ENCODE assay signal across 8 cellular contexts in the genomic region with DNA sequence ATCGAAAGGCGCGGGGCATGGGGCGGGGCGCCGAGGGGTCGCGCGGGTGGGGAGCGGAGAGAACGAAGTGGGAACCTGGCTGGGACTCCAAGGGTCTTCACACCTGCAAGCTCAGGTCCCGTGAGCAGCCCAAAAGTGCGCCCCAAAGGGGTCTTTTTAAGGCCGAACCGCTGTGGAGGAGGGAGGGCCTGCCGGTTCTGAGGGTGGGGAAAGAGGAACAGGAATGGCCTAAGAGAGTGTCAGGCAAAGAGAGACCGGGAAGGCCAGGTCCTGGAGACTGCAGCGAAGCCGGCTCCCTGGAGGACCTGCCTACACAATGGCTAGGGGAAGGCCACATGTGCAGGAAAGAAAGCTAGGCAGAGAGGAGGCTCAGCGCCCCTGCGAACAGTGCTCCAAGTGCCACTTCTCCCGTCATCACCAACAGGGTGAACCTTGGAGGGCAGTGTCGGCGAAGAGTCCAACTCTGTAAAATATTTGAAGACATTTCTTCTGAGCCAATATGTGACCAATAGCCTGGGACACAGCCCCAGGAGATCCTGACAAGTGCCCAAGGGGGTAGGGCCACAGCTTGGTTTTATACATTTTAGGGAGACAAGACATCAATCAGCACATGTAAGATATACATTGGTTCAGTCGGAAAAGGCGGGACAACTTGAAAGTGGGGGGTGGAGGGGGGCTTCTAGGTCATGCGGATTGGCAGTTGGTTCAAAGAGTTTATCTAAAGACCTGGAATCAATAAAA. TPM values are rescaled to one million over a fixed set of nuclear protein-coding genes. Genes with fewer than 3 reads are reported as not detected.
DNase-seq lines count a peak whose midpoint lies in the region; ATAC-seq, FAIRE-seq and TF ChIP-seq lines count a peak whose summit lies in the region.

No MANE protein-coding gene starts in this region.

- peak overlapping the region; percentile 79 for H3K27ac Mint-ChIP-seq in CD4-positive, alpha-beta T cell
- peak overlapping the region in 5 of 6 donors; percentile 74 to 84 (median 80) for H3K27ac Mint-ChIP-seq in immature natural killer cell
- peak overlapping the region; percentile 56 for H3K27ac Mint-ChIP-seq in stimulated activated effector memory CD8-positive, alpha-beta T cell treated with anti-CD3 and anti-CD28 coated beads, Interleukin-12 subunit alpha, Interleukin-12 subunit beta, amount 100 ng/mL, for 72 hours

- no peaks in the 10 kb centered on the region for H3K9me3 ChIP-seq in CD4-positive, alpha-beta T cell (ENCODE audit: control insufficient read depth, low read length)
- no peaks in the 10 kb centered on the region for H3K9me3 ChIP-seq in ascending aorta

- POLR2A ChIA-PET in CD4-positive, alpha-beta T cell (lab: Charles Lee): interaction anchor here (1.0 to 5.4 kb wide), 7 partner anchors 11 to 357 kb away, joined by 3 to 79 read pairs (median 4); partner anchors contain the start of genes CDC45, ESS2, HIRA and MRPL40

- H3K36me3 ChIP-seq in ascending aorta: peaks cover 0 to 1% of the 10 kb centered on the region in 2 donors

- no peak for DNase-seq in CD4-positive, alpha-beta T cell
- DNase-seq in HTR-8/SVneo (ENCODE audit: insufficient read length, low spot score): peak; percentile 38
- DNase-seq in ascending aorta (ENCODE audit: low spot score in 2 of 2): peak in 1 of 2 donors; percentile 70
- DNase-seq in immature natural killer cell: no peak
- no peak for DNase-seq in stimulated activated effector memory CD8-positive, alpha-beta T cell treated with anti-CD3 and anti-CD28 coated beads, Interleukin-12 subunit alpha, Interleukin-12 subunit beta, amount 100 ng/mL, for 72 hours (ENCODE audit: low spot score in 2 of 2)
- DNase-seq in foreskin melanocyte: no peak
- no peak for DNase-seq in cortex of kidney (lab: John Stamatoyannopoulos, UW)

- peaks cover 45% of the 10 kb centered on the region for H3K4me1 Mint-ChIP-seq in CD4-positive, alpha-beta T cell (ENCODE audit: low read depth)
- peaks cover 39 to 42% of the 10 kb centered on the region in 2 donors for H3K4me1 Mint-ChIP-seq in immature natural killer cell
- peaks cover 39% of the 10 kb centered on the region for H3K4me1 Mint-ChIP-seq in stimulated activated effector memory CD8-positive, alpha-beta T cell treated with anti-CD3 and anti-CD28 coated beads, Interleukin-12 subunit alpha, Interleukin-12 subunit beta, amount 100 ng/mL, for 72 hours

- H3K27ac ChIP-seq in CD4-positive, alpha-beta T cell (ENCODE audit: low read depth, low read length): no peak overlapping the region
- peak overlapping the region; percentile 63 to 68 for H3K27ac ChIP-seq in ascending aorta

- no peak for TF ChIP-seq CTCF in CD4-positive, alpha-beta T cell (IDR thresholded peaks at IDR 0.05)
- no peak for TF ChIP-seq CTCF in ascending aorta (IDR thresholded peaks at IDR 0.05)

- CTCF ChIA-PET in CD4-positive, alpha-beta T cell (lab: Charles Lee): interaction anchor here (1.5 to 2.5 kb wide), 2 partner anchors 12 to 22 kb away, joined by 3 to 19 read pairs; no protein-coding TSS in a partner anchor

- H3K4me3 ChIP-seq in ascending aorta: peak overlapping the region; percentile 86 to 97

- no peaks in the 10 kb centered on the region for H3K27me3 Mint-ChIP-seq in CD4-positive, alpha-beta T cell
- peaks cover 2 to 3% (median 3%) of the 10 kb centered on the region in 3 donors for H3K27me3 Mint-ChIP-seq in immature natural killer cell (ENCODE audit: low read depth in 3 of 3)

- peaks cover 12% of the 10 kb centered on the region for H3K36me3 Mint-ChIP-seq in CD4-positive, alpha-beta T cell (ENCODE audit: low read depth)
- no peaks in the 10 kb centered on the region for H3K36me3 Mint-ChIP-seq in immature natural killer cell
- H3K36me3 Mint-ChIP-seq in stimulated activated effector memory CD8-positive, alpha-beta T cell treated with anti-CD3 and anti-CD28 coated beads, Interleukin-12 subunit alpha, Interleukin-12 subunit beta, amount 100 ng/mL, for 72 hours: peaks cover 10% of the 10 kb centered on the region

- ATAC-seq in CD4-positive, alpha-beta T cell (ENCODE audit: poor library complexity): no peak
- no peak for ATAC-seq in stimulated activated effector memory CD8-positive, alpha-beta T cell treated with anti-CD3 and anti-CD28 coated beads, Interleukin-12 subunit alpha, Interleukin-12 subunit beta, amount 100 ng/mL, for 72 hours
- no peak for ATAC-seq in HG02840 (IDR thresholded peaks at IDR 0.05; ENCODE audit: low FRiP score, unreplicated experiment)

- H3K4me1 ChIP-seq in ascending aorta: peaks cover 16 to 25% of the 10 kb centered on the region in 2 donors

- intact Hi-C loops in CD4-positive, alpha-beta T cell (cut with DNase I, micrococcal nuclease): loop anchor here (1.0 to 5.0 kb wide), 6 partner anchors 14 to 994 kb away; partner anchors contain the start of genes CDC45 (in 1 of the 2), CLTCL1 (in 1 of the 2), ESS2 (in 1 of the 2) and RANBP1 (in 1 of the 2)
- intact Hi-C loops in ascending aorta (cut with DNase I): loop anchor here (1.0 kb wide), 2 partner anchors 21 to 55 kb away; partner anchors contain the start of genes ESS2 and SLC25A1

- no peaks in the 10 kb centered on the region for H3K27me3 ChIP-seq in CD4-positive, alpha-beta T cell (ENCODE audit: control insufficient read depth, insufficient read depth, low read length)
- H3K27me3 ChIP-seq in ascending aorta: no peaks in the 10 kb centered on the region

- no peaks in the 10 kb centered on the region for H3K9me3 Mint-ChIP-seq in CD4-positive, alpha-beta T cell
- no peaks in the 10 kb centered on the region for H3K9me3 Mint-ChIP-seq in immature natural killer cell
- no peaks in the 10 kb centered on the region for H3K9me3 Mint-ChIP-seq in stimulated activated effector memory CD8-positive, alpha-beta T cell treated with anti-CD3 and anti-CD28 coated beads, Interleukin-12 subunit alpha, Interleukin-12 subunit beta, amount 100 ng/mL, for 72 hours

- peak overlapping the region; percentile 91 for H3K4me3 Mint-ChIP-seq in CD4-positive, alpha-beta T cell
- peak overlapping the region; percentile 78 to 90 (median 88) for H3K4me3 Mint-ChIP-seq in immature natural killer cell
- H3K4me3 Mint-ChIP-seq in stimulated activated effector memory CD8-positive, alpha-beta T cell treated with anti-CD3 and anti-CD28 coated beads, Interleukin-12 subunit alpha, Interleukin-12 subunit beta, amount 100 ng/mL, for 72 hours: peak overlapping the region; percentile 82

- FAIRE-seq in HTR-8/SVneo (lab: Jason Lieb, UNC): no peak

RNA-seq across cellular contexts. Expression of gene DGCR2, which starts 0.7 kb away (rescaled TPM):
- total RNA-seq in CD4-positive, alpha-beta T cell: 10 to 100 TPM; 31.9 to 35.5 TPM
- 34.7 TPM for total RNA-seq in ascending aorta
- polyA plus RNA-seq in immature natural killer cell: 10 to 100 TPM; 19.4 to 51.7 (median 31.6) TPM

RNA-seq across cellular contexts. Expression of gene TSSK2, which starts 8.2 kb away (rescaled TPM):
- under 1 TPM in 1 of 2 experiments, not detected in 1; 0.31 TPM for total RNA-seq in CD4-positive, alpha-beta T cell
- not detected for total RNA-seq in ascending aorta
- polyA plus RNA-seq in immature natural killer cell: not detected

RNA-seq across cellular contexts. Expression of gene ESS2, which starts 21.5 kb away (rescaled TPM):
- 10 to 100 TPM; 56.1 to 58.0 TPM for total RNA-seq in CD4-positive, alpha-beta T cell
- total RNA-seq in ascending aorta: 30.5 TPM
- polyA plus RNA-seq in immature natural killer cell: 10 to 100 TPM in 1 of 3 donors, 1 to 10 TPM in 2; 1.6 to 13.2 (median 4.8) TPM

RNA-seq across cellular contexts. Expression of gene GSC2, which starts 27.2 kb away (rescaled TPM):
- total RNA-seq in CD4-positive, alpha-beta T cell: not detected
- not detected for total RNA-seq in ascending aorta
- polyA plus RNA-seq in immature natural killer cell: not detected

RNA-seq across cellular contexts. Expression of gene SLC25A1, which starts 55.6 kb away (rescaled TPM):
- 10 to 100 TPM; 17.6 to 18.0 TPM for total RNA-seq in CD4-positive, alpha-beta T cell
- 89.3 TPM for total RNA-seq in ascending aorta
- 10 to 100 TPM; 53.6 to 78.7 (median 57.6) TPM for polyA plus RNA-seq in immature natural killer cell
